In the genomic region with DNA sequence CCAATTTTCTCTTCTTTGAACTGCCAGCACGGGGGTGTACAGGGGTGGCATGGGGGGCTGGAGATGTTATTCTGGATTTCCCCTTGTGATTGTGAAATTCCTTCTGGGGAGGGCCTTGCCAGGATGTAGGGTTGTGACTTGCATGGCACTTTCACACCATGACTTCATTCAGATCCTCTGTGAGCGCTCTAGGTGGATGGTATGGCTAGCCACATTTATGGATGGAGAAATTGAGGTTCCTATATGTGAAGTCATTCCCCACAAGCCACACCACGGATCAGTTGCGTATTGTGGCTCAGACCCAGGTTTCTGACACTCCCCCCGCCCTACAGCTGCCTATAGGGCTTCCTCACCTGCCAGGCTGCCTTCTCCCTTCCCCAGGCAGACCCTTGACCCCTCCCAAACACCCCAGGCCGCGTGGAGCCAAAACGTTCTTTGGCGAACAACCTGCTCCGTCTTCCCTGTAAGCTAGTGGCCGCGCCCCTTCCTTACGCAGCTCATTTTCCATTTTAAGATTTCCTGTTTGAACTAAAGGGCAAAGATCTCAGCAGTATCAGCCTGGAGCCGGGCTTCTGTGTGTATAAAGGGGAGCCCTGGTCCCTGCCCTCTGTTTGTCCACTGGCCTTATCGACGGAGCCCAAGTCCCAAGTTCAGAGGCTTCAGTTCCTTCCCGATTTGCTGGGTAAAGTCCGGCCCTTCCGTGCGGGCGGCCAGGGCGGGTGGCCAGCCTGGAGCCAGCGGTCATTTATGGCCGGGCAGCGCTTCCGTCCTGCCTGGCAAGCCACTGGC, we compare ENCODE assay signal across 12 cellular contexts.
DNase-seq lines count a peak whose midpoint lies in the region; ATAC-seq and TF ChIP-seq lines count a peak whose summit lies in the region.
"Had no signal": no experiment of that assay in that cellular context is flagged by ENCODE, and none has a peak within 500 bp of the region (broad histone marks: within the 10 kb centered on the region; RNA-seq: fewer than 3 reads in every experiment).

No MANE protein-coding gene starts in this region.

- H3K27me3 ChIP-seq in PC-9 (ENCODE audit: insufficient read depth, low read depth) = no peaks in the 10 kb centered on the region
- H3K27me3 ChIP-seq in neural progenitor cell = no peaks in the 10 kb centered on the region
- H3K27me3 ChIP-seq: tibial nerve had no signal

- H3K4me1 Mint-ChIP-seq in progenitor cell of endocrine pancreas (ENCODE audit: low read depth) = peaks cover 30% of the 10 kb centered on the region
- H3K4me1 Mint-ChIP-seq in neural progenitor cell = no peaks in the 10 kb centered on the region

- H3K9me3 Mint-ChIP-seq in progenitor cell of endocrine pancreas (ENCODE audit: low read depth) (no peaks in the 10 kb centered on the region), neural progenitor cell (no peaks in the 10 kb centered on the region)
- H3K9me3 Mint-ChIP-seq: activated T-helper 2 cell treated with anti-CD3 and anti-CD28 coated beads, Interferon-gamma antibody, Interleukin-2, Interleukin-4, amounts not matched to agents 10 μg/mL and 5 μg/mL and 100 μg/mL, durations not matched to agents 14 hours and 24 hours and 36 hours had no signal

- H4K20me1 ChIP-seq in PC-9 (ENCODE audit: insufficient read depth) (no peaks in the 10 kb centered on the region), neural progenitor cell (ENCODE audit: low read depth) (no peaks in the 10 kb centered on the region)

- POLR2A ChIA-PET in PC-9 (lab: Charles Lee; ENCODE audit: unreplicated experiment) = interaction anchor here (0.6 to 0.7 kb wide), 3 partner anchors 74 to 1052 kb away, joined by 3 to 7 read pairs (median 4); no protein-coding TSS in a partner anchor

- H3K9me2 ChIP-seq in PC-9 (ENCODE audit: insufficient read depth) = no peaks in the 10 kb centered on the region

- H3F3A ChIP-seq in PC-9 (ENCODE audit: insufficient read depth, low read depth) (no peaks in the 10 kb centered on the region; the same call in 1 of the 2 replicates), neural progenitor cell (ENCODE audit: low read depth) (no peaks in the 10 kb centered on the region)

- intact Hi-C loops in PC-9 (cut with micrococcal nuclease; ENCODE audit: unreplicated experiment) (loop anchor here (5.0 kb wide), 2 partner anchors 95 to 170 kb away; no protein-coding TSS in a partner anchor), Right ventricle myocardium superior (cut with DNase I) (no loop called here)

- H3K79me2 ChIP-seq in PC-9 (ENCODE audit: low read depth) (no peaks in the 10 kb centered on the region), neural progenitor cell (ENCODE audit: low read depth) (no peaks in the 10 kb centered on the region)

- H3K9me3 ChIP-seq in PC-9 (ENCODE audit: insufficient read depth, low read depth) = no peaks in the 10 kb centered on the region
- H3K9me3 ChIP-seq in neural progenitor cell (ENCODE audit: low read depth) = no peaks in the 10 kb centered on the region
- H3K9me3 ChIP-seq: tibial nerve had no signal

- H3K36me3 ChIP-seq in PC-9 (ENCODE audit: low read depth) (no peaks in the 10 kb centered on the region), neural progenitor cell (no peaks in the 10 kb centered on the region)
- H3K36me3 ChIP-seq: tibial nerve had no signal

- H3K4me3 Mint-ChIP-seq in progenitor cell of endocrine pancreas (ENCODE audit: low read depth) (peak overlapping the region; percentile 33), neural progenitor cell (no peak overlapping the region)

- peaks cover 91% of the 10 kb centered on the region for H3K27me3 Mint-ChIP-seq in progenitor cell of endocrine pancreas
- H3K27me3 Mint-ChIP-seq in neural progenitor cell (ENCODE audit: insufficient read depth, low read depth) = no peaks in the 10 kb centered on the region

- DNase-seq in Daoy (ENCODE audit: low read depth) = peak; percentile 27
- peak; percentile 39 to 50 for DNase-seq in PC-9
- peak; percentile 73 for DNase-seq in Right ventricle myocardium superior
- no peak for DNase-seq in progenitor cell of endocrine pancreas (ENCODE audit: low spot score, unreplicated experiment)
- no peak for DNase-seq in Kasumi-1 (lab: John Stamatoyannopoulos, UW)
- no peak for DNase-seq in neural progenitor cell (ENCODE audit: low spot score)
- DNase-seq: DMS 273 treated with DMSO at 0.1 percent for 48 hours, NCI-H446 had no signal

- peak overlapping the region; percentile 56; the same call in 1 of the 2 replicates for H3K4me3 ChIP-seq in PC-9
- H3K4me3 ChIP-seq in neural progenitor cell = no peak overlapping the region
- H3K4me3 ChIP-seq: tibial nerve had no signal

- CTCF ChIA-PET in PC-9 (lab: Charles Lee) = interaction anchor here (0.6 kb wide), 1 partner anchor 1143 kb away, joined by 3 read pairs; no protein-coding TSS in a partner anchor

- H2AFZ ChIP-seq in PC-9 (peak overlapping the region; percentile 89), neural progenitor cell (replicated peaks) (no peak overlapping the region)

- H3K36me3 Mint-ChIP-seq in progenitor cell of endocrine pancreas (ENCODE audit: insufficient read depth) = no peaks in the 10 kb centered on the region
- no peaks in the 10 kb centered on the region for H3K36me3 Mint-ChIP-seq in neural progenitor cell

- TF ChIP-seq CTCF in PC-9 (conservative IDR thresholded peaks at IDR 0.05) = no peak
- no peak for TF ChIP-seq CTCF in progenitor cell of endocrine pancreas (IDR thresholded peaks at IDR 0.05; ENCODE audit: unreplicated experiment)
- no peak for TF ChIP-seq CTCF in neural progenitor cell (IDR thresholded peaks at IDR 0.05)

- ATAC-seq in Right ventricle myocardium superior (ENCODE audit: poor library complexity) = peak; percentile 73
- no peak for ATAC-seq in HG02571 (IDR thresholded peaks at IDR 0.05; ENCODE audit: unreplicated experiment)
- ATAC-seq in HG03039 (IDR thresholded peaks at IDR 0.05; ENCODE audit: unreplicated experiment) = no peak

- peak overlapping the region; percentile 6 for H3K27ac Mint-ChIP-seq in progenitor cell of endocrine pancreas
- H3K27ac Mint-ChIP-seq in neural progenitor cell = no peak overlapping the region
- H3K27ac Mint-ChIP-seq: activated T-helper 2 cell treated with anti-CD3 and anti-CD28 coated beads, Interferon-gamma antibody, Interleukin-2, Interleukin-4, amounts not matched to agents 10 μg/mL and 5 μg/mL and 100 μg/mL, durations not matched to agents 14 hours and 24 hours and 36 hours had no signal

- H3K4me2 ChIP-seq in PC-9 (peak overlapping the region; percentile 82), neural progenitor cell (no peak overlapping the region)

- H3K4me1 ChIP-seq in PC-9 (replicated peaks; ENCODE audit: insufficient read depth) (peaks cover 25% of the 10 kb centered on the region), neural progenitor cell (no peaks in the 10 kb centered on the region)
- H3K4me1 ChIP-seq: tibial nerve had no signal

- H3K9ac ChIP-seq in neural progenitor cell = no peak overlapping the region

- H3K27ac ChIP-seq in PC-9 (peak overlapping the region; percentile 68), neural progenitor cell (no peak overlapping the region)

- BruUV-seq in PC-9 (replicated peaks; lab: Mats Ljungman, UMichigan) = TSS peak; percentile 33

Comparison
In these comparisons a context has a peak if more than half of its experiments do, and no peak if none do; other contexts are left out.
1. DNase-seq: peak in Daoy (single experiment), PC-9 (2 of 2) and Right ventricle myocardium superior (single experiment); none in progenitor cell of endocrine pancreas (single experiment), Kasumi-1 (0 of 2) and neural progenitor cell (single experiment).